10 cellular contexts compared by ENCODE assay signal in genomic region chr7:100171840-100172239, GRCh38. TPM values are rescaled to one million over a fixed set of nuclear protein-coding genes. Genes with fewer than 3 reads are reported as not detected.
DNase-seq lines count a peak whose midpoint lies in the region; ATAC-seq and TF ChIP-seq lines count a peak whose summit lies in the region.
"Had no signal": no experiment of that assay in that cellular context is flagged by ENCODE, and none has a peak within 500 bp of the region (broad histone marks: within the 10 kb centered on the region; RNA-seq: fewer than 3 reads in every experiment).

No MANE protein-coding gene starts in this region.

- H3K9me3 Mint-ChIP-seq in mesothelial cell of epicardium: no peaks in the 10 kb centered on the region

- H3K9me3 ChIP-seq in cardiac muscle cell (ENCODE audit: low read depth) (no peaks in the 10 kb centered on the region), breast epithelium (no peaks in the 10 kb centered on the region)
- H3K9me3 ChIP-seq: SJCRH30 had no signal

- H3K27me3 ChIP-seq in cardiac muscle cell: peaks cover 13% of the 10 kb centered on the region
- no peaks in the 10 kb centered on the region for H3K27me3 ChIP-seq in breast epithelium
- H3K27me3 ChIP-seq: SJCRH30 had no signal

- no peak overlapping the region for H3K27ac Mint-ChIP-seq in mesothelial cell of epicardium

- H3K4me1 ChIP-seq in cardiac muscle cell (ENCODE audit: low read depth) (peaks cover 10% of the 10 kb centered on the region), breast epithelium (no peaks in the 10 kb centered on the region), urinary bladder (ENCODE audit: insufficient read depth) (no peaks in the 10 kb centered on the region)

- ATAC-seq in Right ventricle myocardium superior (ENCODE audit: poor library complexity): no peak
- ATAC-seq in HG02571 (IDR thresholded peaks at IDR 0.05; ENCODE audit: unreplicated experiment): no peak
- ATAC-seq in HG03520 (IDR thresholded peaks at IDR 0.05; ENCODE audit: unreplicated experiment): no peak

- peak overlapping the region; percentile 25 for H3K4me3 ChIP-seq in cardiac muscle cell
- H3K4me3 ChIP-seq in breast epithelium: peak overlapping the region; percentile 14 to 70 (median 60)
- H3K4me3 ChIP-seq in urinary bladder (ENCODE audit: low read depth, low read length): peak overlapping the region; percentile 50
- H3K4me3 ChIP-seq: SJCRH30 had no signal

- peak overlapping the region; percentile 61 for H3K4me3 Mint-ChIP-seq in mesothelial cell of epicardium

- H3K4me1 Mint-ChIP-seq in mesothelial cell of epicardium: peaks cover 44% of the 10 kb centered on the region

- 33% methylated on average over 22 of the region's 22 CpGs for WGBS in urinary bladder

- H3K27ac ChIP-seq in cardiac muscle cell (no peak overlapping the region), breast epithelium (no peak overlapping the region), urinary bladder (ENCODE audit: low read depth) (no peak overlapping the region)
- H3K27ac ChIP-seq: C4-2B, SJCRH30 had no signal

- peaks cover 16% of the 10 kb centered on the region for H3K36me3 Mint-ChIP-seq in mesothelial cell of epicardium

- no peak for TF ChIP-seq POLR2A in breast epithelium (IDR thresholded peaks at IDR 0.05)

- H3K36me3 ChIP-seq in cardiac muscle cell: no peaks in the 10 kb centered on the region
- no peaks in the 10 kb centered on the region for H3K36me3 ChIP-seq in breast epithelium
- no peaks in the 10 kb centered on the region for H3K36me3 ChIP-seq in urinary bladder (ENCODE audit: insufficient read depth)

- intact Hi-C loops in Right ventricle myocardium superior (cut with DNase I) (no loop called here), breast epithelium (cut with DNase I; ENCODE audit: low total_unique reads) (no loop called here)

- H3K27me3 Mint-ChIP-seq in mesothelial cell of epicardium (ENCODE audit: low read depth): peaks cover 22% of the 10 kb centered on the region

- TF ChIP-seq CTCF in cardiac muscle cell (IDR thresholded peaks at IDR 0.05; ENCODE audit: low read depth, low read length) (no peak), breast epithelium (IDR thresholded peaks at IDR 0.05) (no peak), mesothelial cell of epicardium (IDR thresholded peaks at IDR 0.05; ENCODE audit: unreplicated experiment) (no peak)

- DNase-seq in cardiac muscle cell (ENCODE audit: low read depth in 1 of 2, low spot score in 1 of 2) (no peak), Right ventricle myocardium superior (no peak), breast epithelium (ENCODE audit: low spot score in 2 of 2) (no peak), mesothelial cell of epicardium (ENCODE audit: low spot score in 2 of 2, unreplicated experiment in 2 of 2) (no peak), SIG-M5 treated with dmso at 0.1 percent for 504 hours (lab: John Stamatoyannopoulos, UW; ENCODE audit: unreplicated experiment) (no peak)
- DNase-seq: SJCRH30 had no signal

RNA-seq across cellular contexts. Expression of gene GAL3ST4, which starts 3.4 kb away (rescaled TPM):
- 2.0 and 5.0 TPM in 2 replicates for total RNA-seq in cardiac muscle cell
- 3.8 and 5.0 TPM in 2 replicates for polyA plus RNA-seq in cardiac muscle cell
- 1.7 TPM for total RNA-seq in Right ventricle myocardium superior
- 1 to 10 TPM in 2 of 3 donors, under 1 TPM in 1; 0.98 to 2.5 (median 1.9) TPM for total RNA-seq in breast epithelium
- 9.4 to 10.1 TPM (median 9.4 TPM) in 3 replicates for total RNA-seq in mesothelial cell of epicardium
- 6.5 TPM for total RNA-seq in urinary bladder
- polyA plus RNA-seq in urinary bladder: 9.8 TPM

RNA-seq across cellular contexts. Expression of gene GPC2, which starts 5.3 kb away (rescaled TPM):
- total RNA-seq in cardiac muscle cell (37.4 and 47.9 TPM in 2 replicates), Right ventricle myocardium superior (0.13 TPM), breast epithelium (1 to 10 TPM; 1.4 to 3.6 (median 3.4) TPM), mesothelial cell of epicardium (49.8 to 50.6 TPM (median 50.0 TPM) in 3 replicates), urinary bladder (3.7 TPM)
- polyA plus RNA-seq in cardiac muscle cell (29.8 and 32.1 TPM in 2 replicates), urinary bladder (0.80 TPM)

RNA-seq across cellular contexts. Expression of gene STAG3, which starts 5.9 kb away (rescaled TPM):
- total RNA-seq in cardiac muscle cell (1.6 and 2.0 TPM in 2 replicates), Right ventricle myocardium superior (0.94 TPM), breast epithelium (1 to 10 TPM in 2 of 3 donors, under 1 TPM in 1; 0.80 to 3.3 (median 1.3) TPM), mesothelial cell of epicardium (0.94 to 1.9 TPM (median 1.4 TPM) in 3 replicates), urinary bladder (0.90 TPM)
- polyA plus RNA-seq in cardiac muscle cell (5.8 and 6.8 TPM in 2 replicates), urinary bladder (0.61 TPM)

RNA-seq across cellular contexts. Expression of gene TRAPPC14, which starts 13.3 kb away (rescaled TPM):
- total RNA-seq in cardiac muscle cell (14.2 and 22.7 TPM in 2 replicates), Right ventricle myocardium superior (7.5 TPM), breast epithelium (10 to 100 TPM in 2 of 3 donors, 1 to 10 TPM in 1; 3.4 to 16.1 (median 12.6) TPM), mesothelial cell of epicardium (22.0 to 23.6 TPM (median 23.3 TPM) in 3 replicates), urinary bladder (5.4 TPM)
- polyA plus RNA-seq in cardiac muscle cell (10.4 and 25.0 TPM in 2 replicates), urinary bladder (11.6 TPM)

RNA-seq across cellular contexts. Expression of gene LAMTOR4, which starts 23.1 kb away (rescaled TPM):
- 193 and 199 TPM in 2 replicates for total RNA-seq in cardiac muscle cell
- polyA plus RNA-seq in cardiac muscle cell: 258 and 280 TPM in 2 replicates
- 121 TPM for total RNA-seq in Right ventricle myocardium superior
- 100 to 1,000 TPM; 154 to 285 (median 207) TPM for total RNA-seq in breast epithelium
- 97.2 to 109 TPM (median 105 TPM) in 3 replicates for total RNA-seq in mesothelial cell of epicardium
- total RNA-seq in urinary bladder: 36.3 TPM
- 251 TPM for polyA plus RNA-seq in urinary bladder
